In the genomic region with DNA sequence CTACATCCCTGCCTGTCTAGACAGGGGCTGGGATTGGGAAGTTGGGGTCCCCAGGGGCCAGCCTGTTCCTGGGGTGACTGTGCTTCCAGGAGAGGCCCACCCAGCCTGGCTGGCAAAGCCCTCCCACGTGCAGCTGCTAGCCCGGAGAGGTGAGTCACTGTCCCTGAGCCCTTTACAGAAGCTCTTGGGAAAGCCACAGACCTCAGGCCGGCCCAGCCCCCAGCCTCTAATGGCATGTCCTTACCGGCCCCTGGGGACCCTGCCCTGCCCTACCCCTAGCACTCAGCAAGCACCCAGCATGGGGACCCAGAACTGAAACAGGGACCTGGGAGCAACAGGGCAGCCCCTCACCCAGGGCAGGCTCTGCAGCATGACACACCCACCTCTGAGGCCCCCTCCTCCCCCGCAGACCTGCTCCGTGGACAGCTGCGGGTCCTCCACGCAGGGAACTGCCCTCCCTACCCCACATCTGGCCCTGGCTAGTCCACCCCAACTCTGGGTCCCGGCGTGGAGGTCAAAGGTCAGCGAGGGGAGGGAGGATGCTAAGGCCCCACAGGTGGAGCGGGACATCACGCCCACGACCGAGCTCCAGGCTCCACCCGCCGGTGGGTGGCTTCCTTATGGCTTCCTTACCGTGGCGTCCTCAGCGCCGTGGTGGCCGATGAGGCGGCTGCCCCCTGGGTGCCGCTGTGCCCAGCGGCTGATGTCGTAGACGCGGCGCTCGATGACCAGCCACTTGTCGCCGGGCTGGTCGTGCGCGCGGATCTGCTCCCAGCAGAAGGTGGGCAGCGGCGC, we compare ENCODE assay signal across 8 cellular contexts. TPM values are rescaled to one million over a fixed set of nuclear protein-coding genes. Genes with fewer than 3 reads are reported as not detected.
DNase-seq lines count a peak whose midpoint lies in the region; ATAC-seq and TF ChIP-seq lines count a peak whose summit lies in the region.

No MANE protein-coding gene starts in this region.

- H3K27ac ChIP-seq in Peyer's patch (peak overlapping the region; percentile 77 to 90 (median 80)), right atrium auricular region (peak overlapping the region; percentile 94 to 96)

- peak; percentile 54 for DNase-seq in stimulated activated CD4-positive, alpha-beta T cell treated with anti-CD3 and anti-CD28 coated beads, Interleukin-15, amount 100 ng/mL, for 24 hours
- DNase-seq in stimulated activated CD4-positive, alpha-beta T cell treated with anti-CD3 and anti-CD28 coated beads, Interleukin-2, amount 100 ng/mL, for 48 hours = no peak
- DNase-seq in Peyer's patch (peak; percentile 33 to 71 (median 63)), amniotic stem cell (lab: John Stamatoyannopoulos, UW) (peak; percentile 57), right atrium auricular region (ENCODE audit: low spot score) (peak; percentile 89), pulmonary artery endothelial cell (ENCODE audit: low read depth, low spot score) (peak; percentile 24), NCI-H524 treated with DMSO at 0.1 percent for 48 hours (lab: John Stamatoyannopoulos, UW) (no peak)

- TF ChIP-seq POLR2A in Peyer's patch (IDR thresholded peaks at IDR 0.05) = no peak

- peaks cover 4 to 13% (median 9%) of the 10 kb centered on the region in 4 donors for H3K4me1 ChIP-seq in Peyer's patch
- H3K4me1 ChIP-seq in right atrium auricular region = peaks cover 0 to 55% of the 10 kb centered on the region in 2 donors

- no peaks in the 10 kb centered on the region for H3K9me3 ChIP-seq in Peyer's patch
- H3K9me3 ChIP-seq in right atrium auricular region = no peaks in the 10 kb centered on the region

- H3K27me3 ChIP-seq in Peyer's patch (no peaks in the 10 kb centered on the region), right atrium auricular region (no peaks in the 10 kb centered on the region)

- ATAC-seq in HG03095 (IDR thresholded peaks at IDR 0.05; ENCODE audit: unreplicated experiment) = peak; percentile 12

- no peaks in the 10 kb centered on the region for H3K36me3 ChIP-seq in Peyer's patch
- H3K36me3 ChIP-seq in right atrium auricular region = no peaks in the 10 kb centered on the region

- peak overlapping the region; percentile 80 to 98 (median 94) for H3K4me3 ChIP-seq in Peyer's patch
- H3K4me3 ChIP-seq in right atrium auricular region = peak overlapping the region; percentile 81 to 91

- peak in 2 of 6 experiments; percentile 3 to 16 for TF ChIP-seq CTCF in Peyer's patch (IDR thresholded peaks at IDR 0.05)
- TF ChIP-seq CTCF in right atrium auricular region (IDR thresholded peaks at IDR 0.05) = no peak

RNA-seq across cellular contexts. Expression of a gene that starts 0.6 kb away (rescaled TPM):
- 10 to 100 TPM in 3 of 4 donors, 1 to 10 TPM in 1; 9.5 to 76.7 (median 18.4) TPM for total RNA-seq in Peyer's patch
- 10 to 100 TPM; 48.7 to 93.0 TPM for total RNA-seq in right atrium auricular region
- total RNA-seq in pulmonary artery endothelial cell = 180 and 194 TPM in 2 replicates

RNA-seq across cellular contexts. Expression of a gene that starts 26.6 kb away (rescaled TPM):
- 10 to 100 TPM in 1 of 4 donors, 1 to 10 TPM in 3; 1.1 to 28.1 (median 5.7) TPM for total RNA-seq in Peyer's patch
- total RNA-seq in right atrium auricular region = 10 to 100 TPM in 1 of 2 donors, 1 to 10 TPM in 1; 4.3 to 16.8 TPM
- total RNA-seq in pulmonary artery endothelial cell = 0.92 and 1.9 TPM in 2 replicates

RNA-seq across cellular contexts. Expression of a gene that starts 59.4 kb away (rescaled TPM):
- total RNA-seq in Peyer's patch (1 to 10 TPM in 3 of 4 donors, under 1 TPM in 1; 0.47 to 4.1 (median 2.3) TPM), right atrium auricular region (1 to 10 TPM; 1.3 to 4.7 TPM), pulmonary artery endothelial cell (under 0.01 and 0.04 TPM in 2 replicates)

Comparison
In these comparisons a context has a peak if more than half of its experiments do, and no peak if none do; other contexts are left out.
1. DNase-seq: peak in stimulated activated CD4-positive, alpha-beta T cell treated with anti-CD3 and anti-CD28 coated beads, Interleukin-15, amount 100 ng/mL, for 24 hours (single experiment), Peyer's patch (3 of 3), amniotic stem cell (single experiment), right atrium auricular region (single experiment) and pulmonary artery endothelial cell (single experiment); none in stimulated activated CD4-positive, alpha-beta T cell treated with anti-CD3 and anti-CD28 coated beads, Interleukin-2, amount 100 ng/mL, for 48 hours (0 of 2) and NCI-H524 treated with DMSO at 0.1 percent for 48 hours (single experiment).